ENCODE assay signal across 24 cellular contexts in genomic region chr1:207319207-207319606, GRCh38. TPM values are rescaled to one million over a fixed set of nuclear protein-coding genes. Genes with fewer than 3 reads are reported as not detected.
DNase-seq lines count a peak whose midpoint lies in the region; ATAC-seq, FAIRE-seq and TF ChIP-seq lines count a peak whose summit lies in the region.
"Had no signal": no experiment of that assay in that cellular context is flagged by ENCODE, and none has a peak within 500 bp of the region (broad histone marks: within the 10 kb centered on the region; RNA-seq: fewer than 3 reads in every experiment).

No MANE protein-coding gene starts in this region.

- H3K27ac ChIP-seq in K562 (ENCODE audit: extremely low read depth, low read depth, low read length) (peak overlapping the region; percentile 21; the same call in 1 of the 3 replicates), suprapubic skin (peak overlapping the region; percentile 99), gastroesophageal sphincter (peak overlapping the region in 2 of 4 donors; percentile 9 to 98)
- H3K27ac ChIP-seq: tibial artery had no signal

- H3K27me3 Mint-ChIP-seq in activated naive CD8-positive, alpha-beta T cell = no peaks in the 10 kb centered on the region
- peaks cover 2% of the 10 kb centered on the region for H3K27me3 Mint-ChIP-seq in activated naive CD8-positive, alpha-beta T cell treated with anti-CD3 and anti-CD28 coated beads, Interleukin-2, amount 50 U/mL, for 24 hours
- no peaks in the 10 kb centered on the region for H3K27me3 Mint-ChIP-seq in naive B cell
- H3K27me3 Mint-ChIP-seq: stimulated activated naive CD8-positive, alpha-beta T cell treated with anti-CD3 and anti-CD28 coated beads, Interleukin-15, amount 100 ng/mL, for 72 hours had no signal

- H3K36me3 Mint-ChIP-seq in activated naive CD8-positive, alpha-beta T cell = peaks cover 8% of the 10 kb centered on the region
- H3K36me3 Mint-ChIP-seq in activated naive CD8-positive, alpha-beta T cell treated with anti-CD3 and anti-CD28 coated beads, Interleukin-2, amount 50 U/mL, for 24 hours (ENCODE audit: low read depth) = peaks cover 22% of the 10 kb centered on the region
- peaks cover 7 to 8% of the 10 kb centered on the region in 2 donors for H3K36me3 Mint-ChIP-seq in naive B cell
- H3K36me3 Mint-ChIP-seq in activated naive CD4-positive, alpha-beta T cell treated with anti-CD3 and anti-CD28 coated beads, Interleukin-2, amount 50 U/mL, for 72 hours = peaks cover 17 to 22% of the 10 kb centered on the region in 2 donors

- no peak for TF ChIP-seq EP300 in K562 (IDR thresholded peaks at IDR 0.05; ENCODE audit: low read length)
- no peak for TF ChIP-seq EP300 in suprapubic skin (IDR thresholded peaks at IDR 0.05)
- no peak for TF ChIP-seq EP300 in gastroesophageal sphincter (IDR thresholded peaks at IDR 0.05)

- peaks cover 33 to 46% of the 10 kb centered on the region in 2 experiments for H3K4me1 ChIP-seq in K562 (replicated peaks in 1 of 2; ENCODE audit: control insufficient read depth in 2 of 2, insufficient read depth in 2 of 2, low read length in 2 of 2)
- peaks cover 60% of the 10 kb centered on the region for H3K4me1 ChIP-seq in suprapubic skin
- H3K4me1 ChIP-seq in gastroesophageal sphincter = peaks cover 0 to 25% (median 0%) of the 10 kb centered on the region in 3 donors

- DNase-seq in activated naive CD8-positive, alpha-beta T cell treated with anti-CD3 and anti-CD28 coated beads, Interleukin-2, amount 50 U/mL, for 24 hours = no peak
- peak in 1 of 4 experiments; percentile 32 for DNase-seq in K562 (ENCODE audit: extremely low read depth in 1 of 4, low spot score in 3 of 4)
- no peak for DNase-seq in naive B cell
- no peak for DNase-seq in suprapubic skin (ENCODE audit: low spot score in 2 of 2)
- DNase-seq in sciatic nerve (ENCODE audit: low spot score) = no peak
- no peak for DNase-seq in activated naive CD4-positive, alpha-beta T cell treated with anti-CD3 and anti-CD28 coated beads, Interleukin-2, amount 50 U/mL, for 72 hours (ENCODE audit: low spot score in 2 of 2)
- DNase-seq: 8988T; activated CD4-positive, alpha-beta T cell treated with anti-CD3 and anti-CD28 coated beads, Interleukin-2, amount 50 U/mL, for 1 hour; activated naive CD4-positive, alpha-beta T cell treated with anti-CD3 and anti-CD28 coated beads, Interleukin-2, amount 10 ng/mL, durations not matched to agents 7 days and 5 days; aorta; caudate nucleus; GF-D8; KBM-7; midbrain; MM.1S; NCI-H1436; NCI-H2107; OCI-M1; stimulated activated naive CD8-positive, alpha-beta T cell treated with anti-CD3 and anti-CD28 coated beads, Interleukin-15, amount 100 ng/mL, for 72 hours; tibial artery had no signal

- H3K4me3 ChIP-seq in K562 (no peak overlapping the region), suprapubic skin (no peak overlapping the region), gastroesophageal sphincter (no peak overlapping the region)
- H3K4me3 ChIP-seq: tibial artery had no signal

- H3K27me3 ChIP-seq in K562 (ENCODE audit: control insufficient read depth in 2 of 2, insufficient read depth in 2 of 2, low read length in 2 of 2) = no peaks in the 10 kb centered on the region
- no peaks in the 10 kb centered on the region for H3K27me3 ChIP-seq in suprapubic skin
- no peaks in the 10 kb centered on the region for H3K27me3 ChIP-seq in gastroesophageal sphincter
- H3K27me3 ChIP-seq: tibial artery had no signal

- no peak for TF ChIP-seq RAD21 in K562 (CRISPR knock-in tag; conservative IDR thresholded peaks at IDR 0.05 in 1 of 2, IDR thresholded peaks at IDR 0.05 in 1 of 2)

- intact Hi-C loops in K562 (cut with micrococcal nuclease) (no loop called here), sciatic nerve (cut with DNase I) (no loop called here)

- H3K4me1 Mint-ChIP-seq in activated naive CD8-positive, alpha-beta T cell (ENCODE audit: low read depth) = peaks cover 28% of the 10 kb centered on the region
- peaks cover 34% of the 10 kb centered on the region for H3K4me1 Mint-ChIP-seq in activated naive CD8-positive, alpha-beta T cell treated with anti-CD3 and anti-CD28 coated beads, Interleukin-2, amount 50 U/mL, for 24 hours
- H3K4me1 Mint-ChIP-seq in naive B cell = peaks cover 44 to 66% (median 51%) of the 10 kb centered on the region in 3 donors

- H3K79me2 ChIP-seq in K562 (ENCODE audit: control insufficient read depth, insufficient read depth, low read length) = peaks cover 28% of the 10 kb centered on the region

- BruUV-seq in K562 (replicated peaks; lab: Mats Ljungman, UMichigan) = TSS peak; percentile 33

- peak overlapping the region; percentile 42 for H3K27ac Mint-ChIP-seq in activated naive CD8-positive, alpha-beta T cell
- H3K27ac Mint-ChIP-seq in activated naive CD8-positive, alpha-beta T cell treated with anti-CD3 and anti-CD28 coated beads, Interleukin-2, amount 50 U/mL, for 24 hours = no peak overlapping the region
- H3K27ac Mint-ChIP-seq in naive B cell = peak overlapping the region; percentile 27 to 98 (median 95)
- H3K27ac Mint-ChIP-seq in activated naive CD4-positive, alpha-beta T cell treated with anti-CD3 and anti-CD28 coated beads, Interleukin-2, amount 50 U/mL, for 72 hours = no peak overlapping the region
- H3K27ac Mint-ChIP-seq: stimulated activated naive CD8-positive, alpha-beta T cell treated with anti-CD3 and anti-CD28 coated beads, Interleukin-15, amount 100 ng/mL, for 72 hours had no signal

- no peak for FAIRE-seq in K562 (lab: Jason Lieb, UNC)
- FAIRE-seq: GM18507 had no signal

- no peak for ATAC-seq in activated naive CD8-positive, alpha-beta T cell treated with anti-CD3 and anti-CD28 coated beads, Interleukin-2, amount 50 U/mL, for 24 hours
- no peak for ATAC-seq in K562
- ATAC-seq in naive B cell (ENCODE audit: low read depth in 2 of 2) = no peak
- no peak for ATAC-seq in sciatic nerve
- no peak for ATAC-seq in activated naive CD4-positive, alpha-beta T cell treated with anti-CD3 and anti-CD28 coated beads, Interleukin-2, amount 50 U/mL, for 72 hours
- no peak for ATAC-seq in gastroesophageal sphincter
- ATAC-seq: stimulated activated naive CD8-positive, alpha-beta T cell treated with anti-CD3 and anti-CD28 coated beads, Interleukin-15, amount 100 ng/mL, for 72 hours had no signal

- H3K4me2 ChIP-seq in K562 (ENCODE audit: insufficient read depth, low read length) = no peak overlapping the region

- CTCF ChIA-PET in K562 (lab: Yijun Ruan, JAX; ENCODE audit: low intra/inter-chr PET ratio) = interaction anchor here (1.3 kb wide), 1 partner anchor 384 kb away, joined by 3 read pairs; no protein-coding TSS in a partner anchor

- H3K9me3 ChIP-seq in K562 (replicated peaks; ENCODE audit: control insufficient read depth, insufficient read depth, low read depth, low read length) (no peaks in the 10 kb centered on the region), suprapubic skin (no peaks in the 10 kb centered on the region), gastroesophageal sphincter (no peaks in the 10 kb centered on the region)
- H3K9me3 ChIP-seq: tibial artery had no signal

- H3K36me3 ChIP-seq in K562 (ENCODE audit: control insufficient read depth, insufficient read depth, low read length) (peaks cover 10% of the 10 kb centered on the region), suprapubic skin (no peaks in the 10 kb centered on the region), gastroesophageal sphincter (no peaks in the 10 kb centered on the region)
- H3K36me3 ChIP-seq: tibial artery had no signal

- POLR2A ChIA-PET in K562 (lab: Yijun Ruan, JAX) = no interaction called here

- in situ Hi-C loops in K562 (cut with MboI) = no loop called here

- no peak for TF ChIP-seq POLR2A in K562 (conservative IDR thresholded peaks at IDR 0.05)
- no peak for TF ChIP-seq POLR2A in suprapubic skin (IDR thresholded peaks at IDR 0.05)
- TF ChIP-seq POLR2A in gastroesophageal sphincter (IDR thresholded peaks at IDR 0.05) = no peak

- no peak overlapping the region for H3K9ac ChIP-seq in K562 (ENCODE audit: insufficient read depth in 1 of 2, low read depth in 2 of 2, low read length in 2 of 2)

- TF ChIP-seq CTCF in K562 (IDR thresholded peaks at IDR 0.05 in 2 of 3, conservative IDR thresholded peaks at IDR 0.05 in 1 of 3; ENCODE audit: insufficient read depth in 2 of 3, low read depth in 1 of 3, low read length in 3 of 3) (no peak), suprapubic skin (IDR thresholded peaks at IDR 0.05) (no peak), gastroesophageal sphincter (IDR thresholded peaks at IDR 0.05) (no peak)

- no peak overlapping the region for H3K4me3 Mint-ChIP-seq in activated naive CD8-positive, alpha-beta T cell
- no peak overlapping the region for H3K4me3 Mint-ChIP-seq in activated naive CD8-positive, alpha-beta T cell treated with anti-CD3 and anti-CD28 coated beads, Interleukin-2, amount 50 U/mL, for 24 hours
- peak overlapping the region in 3 of 8 donors; percentile 31 to 35 (median 34) for H3K4me3 Mint-ChIP-seq in naive B cell
- H3K4me3 Mint-ChIP-seq: stimulated activated naive CD8-positive, alpha-beta T cell treated with anti-CD3 and anti-CD28 coated beads, Interleukin-15, amount 100 ng/mL, for 72 hours; T-helper 2 cell treated with Interferon-gamma antibody and Interleukin-4, amounts not matched to agents 5 μg/mL and 100 μg/mL, for 36 hours had no signal

- H2AFZ ChIP-seq in K562 (ENCODE audit: low read depth, low read length) = no peak overlapping the region

- no peaks in the 10 kb centered on the region for H3K9me3 Mint-ChIP-seq in activated naive CD8-positive, alpha-beta T cell (ENCODE audit: low read depth)
- no peaks in the 10 kb centered on the region for H3K9me3 Mint-ChIP-seq in activated naive CD8-positive, alpha-beta T cell treated with anti-CD3 and anti-CD28 coated beads, Interleukin-2, amount 50 U/mL, for 24 hours
- peaks cover 0 to 4% (median 0%) of the 10 kb centered on the region in 7 donors for H3K9me3 Mint-ChIP-seq in naive B cell
- peaks cover 4% of the 10 kb centered on the region in 2 donors for H3K9me3 Mint-ChIP-seq in activated naive CD4-positive, alpha-beta T cell treated with anti-CD3 and anti-CD28 coated beads, Interleukin-2, amount 50 U/mL, for 72 hours
- H3K9me3 Mint-ChIP-seq: activated naive CD4-positive, alpha-beta T cell treated with anti-CD3 and anti-CD28 coated beads, Interleukin-2, amount 10 ng/mL, durations not matched to agents 7 days and 5 days; T-helper 2 cell treated with Interferon-gamma antibody and Interleukin-4, amounts not matched to agents 5 μg/mL and 100 μg/mL, for 36 hours had no signal

- H3K9me1 ChIP-seq in K562 (ENCODE audit: control insufficient read depth, insufficient read depth, low read length) = peaks cover 4% of the 10 kb centered on the region

- no peaks in the 10 kb centered on the region; the same call in 1 of the 2 replicates for H4K20me1 ChIP-seq in K562 (replicated peaks; ENCODE audit: control insufficient read depth, insufficient read depth, low read length)

RNA-seq across cellular contexts. Expression of gene CD55, which starts 2.3 kb away (rescaled TPM):
- total RNA-seq in K562 (2011; cell fraction: chromatin; rRNA removed; ENCODE audit: low replicate concordance) = 122 and 219 TPM in 2 replicates
- 126 and 131 TPM in 2 replicates for total RNA-seq in K562 (2011; cell fraction: nucleolus; rRNA removed)
- 167 and 170 TPM in 2 replicates for total RNA-seq in K562 (2011; cell fraction: nucleoplasm; rRNA removed)
- total RNA-seq in K562 (2014; rRNA removed) (98.4 and 112 TPM in 2 replicates), K562 (2014; rRNA removed; fragmentation: Illumina TruSeq; extraction: Trizol) (96.2 and 124 TPM in 2 replicates), K562 (2015; rRNA removed; fragmentation: Illumina TruSeq; extraction: Trizol) (81.5 and 84.0 TPM in 2 replicates), K562 (2021) (96.0 and 104 TPM in 2 replicates), suprapubic skin (100 to 1,000 TPM; 138 to 264 (median 197) TPM), sciatic nerve (152 TPM), gastroesophageal sphincter (10 to 100 TPM; 24.7 to 78.4 (median 41.5) TPM)
- polyA plus RNA-seq in K562 (2011; rRNA removed) (137 and 150 TPM in 2 replicates), K562 (2014; fragmentation: Illumina TruSeq; extraction: Trizol) (94.8 and 144 TPM in 2 replicates), K562 (2014; fragmentation: Nextera tagmentation; extraction: Ambion mirVana) (10 to 100 TPM; 17.7 to 29.4 TPM), K562 (2014; rRNA removed) (97.0 and 98.6 TPM in 2 replicates), naive B cell (ENCODE audit: low read depth in 6 of 6) (100 to 1,000 TPM; 232 to 326 (median 293) TPM)
- 53.0 and 98.2 TPM in 2 replicates for polyA plus RNA-seq in K562 (2011; cell fraction: cytosol; rRNA removed)
- 69.4 and 92.8 TPM in 2 replicates for polyA plus RNA-seq in K562 (2011; cell fraction: nucleus; rRNA removed)
- polyA plus RNA-seq in K562 (2012) = 72.7 and 169 TPM in 2 replicates
- 180 and 193 TPM in 2 replicates for polyA minus RNA-seq in K562 (2011; rRNA and poly(A)+ RNA removed)
- polyA minus RNA-seq in K562 (2011; cell fraction: cytosol; rRNA and poly(A)+ RNA removed) = 46.6 and 55.4 TPM in 2 replicates
- polyA minus RNA-seq in K562 (2011; cell fraction: nucleus; rRNA and poly(A)+ RNA removed) = 97.5 and 128 TPM in 2 replicates
- 100 to 1,000 TPM in 1 of 2 donors, 10 to 100 TPM in 1; 55.1 to 141 TPM for total RNA-seq in activated naive CD4-positive, alpha-beta T cell treated with anti-CD3 and anti-CD28 coated beads, Interleukin-2, amount 50 U/mL, for 72 hours

Comparison
In these comparisons a context has a peak if more than half of its experiments do, and no peak if none do; other contexts are left out.
1. H3K27ac Mint-ChIP-seq: peak in activated naive CD8-positive, alpha-beta T cell (single experiment) and naive B cell (6 of 6); none in activated naive CD8-positive, alpha-beta T cell treated with anti-CD3 and anti-CD28 coated beads, Interleukin-2, amount 50 U/mL, for 24 hours (single experiment) and activated naive CD4-positive, alpha-beta T cell treated with anti-CD3 and anti-CD28 coated beads, Interleukin-2, amount 50 U/mL, for 72 hours (0 of 2).